In genomic region chr14:36226164-36226563, GRCh38 we compare ENCODE assay signal across 26 cellular contexts. TPM values are rescaled to one million over a fixed set of nuclear protein-coding genes. Genes with fewer than 3 reads are reported as not detected.
"Had no signal": no experiment of that assay in that cellular context is flagged by ENCODE, and none has a peak within 500 bp of the region (broad histone marks: within the 10 kb centered on the region; RNA-seq: fewer than 3 reads in every experiment).

No MANE protein-coding gene starts in this region.

- H3K36me3 ChIP-seq: ascending aorta, brain microvascular endothelial cell, heart left ventricle, neural progenitor cell, right atrium auricular region, suprapubic skin, tibial artery had no signal

- H3K9me3 Mint-ChIP-seq: neural progenitor cell had no signal

- H3K4me1 ChIP-seq: ascending aorta, heart left ventricle, right atrium auricular region, suprapubic skin, tibial artery had no signal

- H3K36me3 Mint-ChIP-seq: activated naive CD8-positive, alpha-beta T cell; natural killer cell; neural progenitor cell had no signal

- H3K4me2 ChIP-seq: neural progenitor cell had no signal

- H3K9me3 ChIP-seq: ascending aorta, heart left ventricle, right atrium auricular region, suprapubic skin, tibial artery had no signal

- H2AFZ ChIP-seq: neural progenitor cell had no signal

- ATAC-seq: activated CD4-positive, CD25-positive, alpha-beta regulatory T cell treated with anti-CD3 and anti-CD28 coated beads, Interleukin-2, amount 50 U/mL, for 24 hours; esophagus mucosa; heart left ventricle; left ventricle myocardium superior; natural killer cell had no signal

- H3K27ac Mint-ChIP-seq: activated naive CD8-positive, alpha-beta T cell; natural killer cell; neural progenitor cell had no signal

- H3K4me3 Mint-ChIP-seq: activated naive CD8-positive, alpha-beta T cell; natural killer cell; neural progenitor cell had no signal

- H3K4me1 Mint-ChIP-seq: natural killer cell had no signal

- H3K9ac ChIP-seq: neural progenitor cell had no signal

- H3K27me3 ChIP-seq: ascending aorta, brain microvascular endothelial cell, neural progenitor cell, right atrium auricular region, suprapubic skin had no signal

- H3K4me3 ChIP-seq: ascending aorta, heart left ventricle, neural progenitor cell, right atrium auricular region, suprapubic skin, tibial artery had no signal

- H3K27ac ChIP-seq: ascending aorta, brain microvascular endothelial cell, heart left ventricle, neural progenitor cell, right atrium auricular region, suprapubic skin, tibial artery had no signal

- DNase-seq: activated CD4-positive, alpha-beta T cell treated with anti-CD3 and anti-CD28 coated beads for 48 hours; activated CD4-positive, alpha-beta T cell treated with anti-CD3 and anti-CD28 coated beads, Interleukin-2, amount 50 U/mL, for 48 hours; activated CD8-positive, alpha-beta memory T cell treated with anti-CD3 and anti-CD28 coated beads for 24 hours; activated effector memory CD4-positive, alpha-beta T cell treated with Interleukin-2 at 50 U/mL for 16 hours; activated naive CD4-positive, alpha-beta T cell treated with Interleukin-2 at 50 U/mL for 16 hours; brain microvascular endothelial cell; caudate nucleus; heart left ventricle; left ventricle myocardium superior; mesenchymal stem cell; natural killer cell; stimulated activated CD4-positive, alpha-beta T cell treated with anti-CD3 and anti-CD28 coated beads, Interleukin-15, amount 100 ng/mL, for 24 hours; stimulated activated CD4-positive, alpha-beta T cell treated with anti-CD3 and anti-CD28 coated beads, Interleukin-2, amount 100 ng/mL, for 24 hours; stimulated activated naive CD4-positive, alpha-beta T cell; T-helper 1 cell; tibial artery had no signal

RNA-seq across cellular contexts. Expression of gene PTCSC3, which starts 49.6 kb away (rescaled TPM):
- total RNA-seq: ascending aorta, endothelial cell of umbilical vein, esophagus mucosa, heart left ventricle, left ventricle myocardium superior, natural killer cell, omental fat pad, pulmonary artery endothelial cell, right atrium auricular region, suprapubic skin had no signal
- polyA plus RNA-seq: endothelial cell of umbilical vein, heart left ventricle had no signal
